ENCODE assay signal across 9 cellular contexts in the genomic region with DNA sequence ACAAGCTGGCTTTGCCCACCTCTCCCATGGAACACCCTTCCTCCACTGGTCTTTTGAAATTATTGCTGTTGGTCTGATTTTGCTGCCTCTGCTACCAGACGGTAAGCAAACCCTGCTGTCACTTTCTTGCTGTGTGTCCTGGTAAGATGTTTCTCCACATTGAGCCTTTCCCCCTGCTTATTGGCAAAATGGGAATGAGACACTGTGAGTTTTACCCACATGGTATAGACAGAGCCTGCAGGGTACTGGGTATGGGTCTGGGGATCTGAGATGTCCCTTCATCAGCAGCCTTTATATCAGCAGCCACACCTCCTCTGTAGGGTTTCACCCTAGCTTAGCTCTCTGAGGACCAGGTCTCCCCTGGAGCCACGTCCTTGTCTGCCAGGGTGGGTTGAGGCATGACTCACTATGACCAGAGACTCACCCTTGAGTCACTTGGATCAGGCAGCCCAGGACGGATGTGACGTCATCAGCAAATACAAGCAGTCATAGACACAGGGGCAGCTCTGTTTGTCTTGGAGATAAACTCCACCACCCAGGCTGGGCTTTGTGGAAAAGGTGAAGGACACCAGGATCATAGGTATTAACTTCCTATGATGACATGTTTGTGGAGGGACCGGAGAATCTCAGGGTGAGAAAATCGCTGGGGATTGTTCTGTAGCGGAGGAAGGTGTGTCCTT. TPM values are rescaled to one million over a fixed set of nuclear protein-coding genes. Genes with fewer than 3 reads are reported as not detected.
DNase-seq lines count a peak whose midpoint lies in the region; ATAC-seq, FAIRE-seq and TF ChIP-seq lines count a peak whose summit lies in the region.
"Had no signal": no experiment of that assay in that cellular context is flagged by ENCODE, and none has a peak within 500 bp of the region (broad histone marks: within the 10 kb centered on the region; RNA-seq: fewer than 3 reads in every experiment).

No MANE protein-coding gene starts in this region.

- no peaks in the 10 kb centered on the region for H3K36me3 ChIP-seq in keratinocyte (ENCODE audit: control insufficient read depth in 2 of 2, extremely low read depth in 1 of 2, insufficient read depth in 2 of 2, low read length in 2 of 2)

- no peaks in the 10 kb centered on the region for H3K27me3 Mint-ChIP-seq in activated CD4-positive, alpha-beta memory T cell treated with anti-CD3 and anti-CD28 coated beads, Interleukin-2, amount 10 ng/mL, durations not matched to agents 7 days and 5 days
- no peaks in the 10 kb centered on the region for H3K27me3 Mint-ChIP-seq in activated T-helper 2 cell treated with anti-CD3 and anti-CD28 coated beads, Interferon-gamma antibody, Interleukin-2, Interleukin-4, amounts not matched to agents 10 μg/mL and 5 μg/mL and 100 μg/mL, durations not matched to agents 14 hours and 24 hours and 36 hours (ENCODE audit: low read depth)
- H3K27me3 Mint-ChIP-seq: activated naive CD8-positive, alpha-beta T cell treated with anti-CD3 and anti-CD28 coated beads, Interleukin-2, amount 10 ng/mL, durations not matched to agents 7 days and 5 days had no signal

- no peak overlapping the region for H3K4me3 Mint-ChIP-seq in activated CD4-positive, alpha-beta memory T cell treated with anti-CD3 and anti-CD28 coated beads, Interleukin-2, amount 10 ng/mL, durations not matched to agents 7 days and 5 days
- H3K4me3 Mint-ChIP-seq in activated T-helper 2 cell treated with anti-CD3 and anti-CD28 coated beads, Interferon-gamma antibody, Interleukin-2, Interleukin-4, amounts not matched to agents 10 μg/mL and 5 μg/mL and 100 μg/mL, durations not matched to agents 14 hours and 24 hours and 36 hours (ENCODE audit: low read depth): no peak overlapping the region
- H3K4me3 Mint-ChIP-seq: activated naive CD8-positive, alpha-beta T cell treated with anti-CD3 and anti-CD28 coated beads, Interleukin-2, amount 10 ng/mL, durations not matched to agents 7 days and 5 days had no signal

- no peaks in the 10 kb centered on the region for H4K20me1 ChIP-seq in keratinocyte (ENCODE audit: control insufficient read depth, extremely low read depth, insufficient read depth, low read length)

- FAIRE-seq in keratinocyte (lab: Jason Lieb, UNC): peak; percentile 98

- TF ChIP-seq CTCF in keratinocyte (optimal IDR thresholded peaks at IDR 0.05 in 1 of 3, IDR thresholded peaks at IDR 0.05 in 1 of 3, conservative IDR thresholded peaks at IDR 0.05 in 1 of 3; ENCODE audit: extremely low read depth in 1 of 3, insufficient read depth in 2 of 3, low read length in 3 of 3): no peak
- no peak for TF ChIP-seq CTCF in GM13977 (IDR thresholded peaks at IDR 0.05; ENCODE audit: extremely low read depth, insufficient read depth, missing control alignments)

- no peaks in the 10 kb centered on the region for H3K79me2 ChIP-seq in keratinocyte (ENCODE audit: control insufficient read depth, insufficient read depth, low read length)

- peak overlapping the region; percentile 74 for H3K4me2 ChIP-seq in keratinocyte (ENCODE audit: control insufficient read depth, extremely low read depth, insufficient read depth, low read depth, low read length)

- POLR2A ChIA-PET in activated CD4-positive, alpha-beta memory T cell treated with anti-CD3 and anti-CD28 coated beads, Interleukin-2, amount 10 ng/mL, durations not matched to agents 7 days and 5 days (lab: Charles Lee): no interaction called here

- intact Hi-C loops in activated T-helper 2 cell treated with anti-CD3 and anti-CD28 coated beads, Interferon-gamma antibody, Interleukin-2, Interleukin-4, amounts not matched to agents 10 μg/mL and 5 μg/mL and 100 μg/mL, durations not matched to agents 14 hours and 24 hours and 36 hours (cut with micrococcal nuclease): no loop called here

- H3K27ac Mint-ChIP-seq in activated CD4-positive, alpha-beta memory T cell treated with anti-CD3 and anti-CD28 coated beads, Interleukin-2, amount 10 ng/mL, durations not matched to agents 7 days and 5 days: no peak overlapping the region
- no peak overlapping the region for H3K27ac Mint-ChIP-seq in activated T-helper 2 cell treated with anti-CD3 and anti-CD28 coated beads, Interferon-gamma antibody, Interleukin-2, Interleukin-4, amounts not matched to agents 10 μg/mL and 5 μg/mL and 100 μg/mL, durations not matched to agents 14 hours and 24 hours and 36 hours
- H3K27ac Mint-ChIP-seq: activated naive CD8-positive, alpha-beta T cell treated with anti-CD3 and anti-CD28 coated beads, Interleukin-2, amount 10 ng/mL, durations not matched to agents 7 days and 5 days had no signal

- H3K4me1 ChIP-seq in keratinocyte (ENCODE audit: control insufficient read depth, extremely low read depth, insufficient read depth, low read length): peaks cover 26% of the 10 kb centered on the region

- H3K4me3 ChIP-seq in keratinocyte (ENCODE audit: control insufficient read depth in 2 of 3, extremely low read depth in 1 of 3, insufficient read depth in 2 of 3, low read depth in 1 of 3, low read length in 3 of 3): peak overlapping the region in 1 of 3 experiments; percentile 50

- no peaks in the 10 kb centered on the region for H3K9me3 ChIP-seq in keratinocyte (ENCODE audit: control insufficient read depth, low read depth, low read length)

- peak overlapping the region; percentile 81 for H3K27ac ChIP-seq in keratinocyte (ENCODE audit: control insufficient read depth, insufficient read depth, low read length)

- H3K9ac ChIP-seq in keratinocyte (ENCODE audit: control insufficient read depth, extremely low read depth, insufficient read depth, low read length): peak overlapping the region; percentile 2

- in situ Hi-C loops in GM13977 (cut with MboI; ENCODE audit: low pct_unique_long_range_greater_than_20kb, low sequenced_read_pairs, unreplicated experiment): loop anchor here (10.0 kb wide), 1 partner anchor 104 kb away; no protein-coding TSS in a partner anchor

- H3K4me1 Mint-ChIP-seq in activated CD4-positive, alpha-beta memory T cell treated with anti-CD3 and anti-CD28 coated beads, Interleukin-2, amount 10 ng/mL, durations not matched to agents 7 days and 5 days: peaks cover 7% of the 10 kb centered on the region
- peaks cover 5% of the 10 kb centered on the region for H3K4me1 Mint-ChIP-seq in activated T-helper 2 cell treated with anti-CD3 and anti-CD28 coated beads, Interferon-gamma antibody, Interleukin-2, Interleukin-4, amounts not matched to agents 10 μg/mL and 5 μg/mL and 100 μg/mL, durations not matched to agents 14 hours and 24 hours and 36 hours (ENCODE audit: low read depth)

- ATAC-seq in HG03135 (IDR thresholded peaks at IDR 0.05; ENCODE audit: unreplicated experiment): no peak
- no peak for ATAC-seq in HG03159 (IDR thresholded peaks at IDR 0.05; ENCODE audit: unreplicated experiment)

- dilution Hi-C loops in keratinocyte (cut with MboI; ENCODE audit: extremely low pct_ligation_motif_present, low sequenced_read_pairs): no loop called here

- peak overlapping the region; percentile 41 for H2AFZ ChIP-seq in keratinocyte (ENCODE audit: control insufficient read depth, low read length)

- CTCF ChIA-PET in activated CD4-positive, alpha-beta memory T cell treated with anti-CD3 and anti-CD28 coated beads, Interleukin-2, amount 10 ng/mL, durations not matched to agents 7 days and 5 days (lab: Charles Lee): interaction anchor here (1.2 kb wide), 1 partner anchor 327 kb away, joined by 3 read pairs; no protein-coding TSS in a partner anchor

- no peaks in the 10 kb centered on the region for H3K36me3 Mint-ChIP-seq in activated CD4-positive, alpha-beta memory T cell treated with anti-CD3 and anti-CD28 coated beads, Interleukin-2, amount 10 ng/mL, durations not matched to agents 7 days and 5 days (ENCODE audit: low read depth)
- H3K36me3 Mint-ChIP-seq in activated T-helper 2 cell treated with anti-CD3 and anti-CD28 coated beads, Interferon-gamma antibody, Interleukin-2, Interleukin-4, amounts not matched to agents 10 μg/mL and 5 μg/mL and 100 μg/mL, durations not matched to agents 14 hours and 24 hours and 36 hours (ENCODE audit: low read depth): no peaks in the 10 kb centered on the region
- H3K36me3 Mint-ChIP-seq: activated naive CD8-positive, alpha-beta T cell treated with anti-CD3 and anti-CD28 coated beads, Interleukin-2, amount 10 ng/mL, durations not matched to agents 7 days and 5 days had no signal

- no peaks in the 10 kb centered on the region for H3K9me1 ChIP-seq in keratinocyte (ENCODE audit: control insufficient read depth, extremely low read depth, insufficient read depth, low read length)

- no peaks in the 10 kb centered on the region for H3K27me3 ChIP-seq in keratinocyte (ENCODE audit: control insufficient read depth, extremely low read depth, insufficient read depth, low read length)

- peak; percentile 77 for DNase-seq in 8988T
- DNase-seq in H4 (ENCODE audit: low spot score): peak; percentile 98
- peak; percentile 46 for DNase-seq in activated CD4-positive, alpha-beta memory T cell treated with anti-CD3 and anti-CD28 coated beads, Interleukin-2, amount 10 ng/mL, durations not matched to agents 7 days and 5 days
- peak; percentile 96 for DNase-seq in keratinocyte (ENCODE audit: low read depth, low spot score)
- no peak for DNase-seq in GM13977 (ENCODE audit: low spot score)
- DNase-seq in activated T-helper 2 cell treated with anti-CD3 and anti-CD28 coated beads, Interferon-gamma antibody, Interleukin-2, Interleukin-4, amounts not matched to agents 10 μg/mL and 5 μg/mL and 100 μg/mL, durations not matched to agents 14 hours and 24 hours and 36 hours (ENCODE audit: low spot score): no peak
- DNase-seq: activated naive CD8-positive, alpha-beta T cell treated with anti-CD3 and anti-CD28 coated beads, Interleukin-2, amount 10 ng/mL, durations not matched to agents 7 days and 5 days had no signal

- no peaks in the 10 kb centered on the region for H3K9me3 Mint-ChIP-seq in activated CD4-positive, alpha-beta memory T cell treated with anti-CD3 and anti-CD28 coated beads, Interleukin-2, amount 10 ng/mL, durations not matched to agents 7 days and 5 days
- no peaks in the 10 kb centered on the region for H3K9me3 Mint-ChIP-seq in activated T-helper 2 cell treated with anti-CD3 and anti-CD28 coated beads, Interferon-gamma antibody, Interleukin-2, Interleukin-4, amounts not matched to agents 10 μg/mL and 5 μg/mL and 100 μg/mL, durations not matched to agents 14 hours and 24 hours and 36 hours
- H3K9me3 Mint-ChIP-seq: activated naive CD8-positive, alpha-beta T cell treated with anti-CD3 and anti-CD28 coated beads, Interleukin-2, amount 10 ng/mL, durations not matched to agents 7 days and 5 days had no signal

RNA-seq across cellular contexts. Expression of a gene that starts 17.9 kb away (rescaled TPM):
- 22.5 and 23.8 TPM in 2 replicates for total RNA-seq in H4 (2014; rRNA removed; shearing (Covaris generic))
- total RNA-seq in activated CD4-positive, alpha-beta memory T cell treated with anti-CD3 and anti-CD28 coated beads, Interleukin-2, amount 10 ng/mL, durations not matched to agents 7 days and 5 days: under 1 TPM; 0.65 to 0.68 TPM
- polyA plus RNA-seq in keratinocyte: 38.7 to 49.0 TPM (median 41.7 TPM) in 3 replicates
- polyA plus RNA-seq in keratinocyte (2011; ENCODE audit: low read depth): 73.3 TPM
- polyA plus RNA-seq in keratinocyte (2011; cell fraction: cytosol; rRNA removed): 45.4 and 52.2 TPM in 2 replicates
- polyA plus RNA-seq in keratinocyte (2011; cell fraction: nucleus; rRNA removed): 86.6 and 102 TPM in 2 replicates
- polyA plus RNA-seq in keratinocyte (2012; ENCODE audit: low replicate concordance): 35.6 and 40.3 TPM in 2 replicates
- 39.6 to 50.3 TPM (median 42.2 TPM) in 3 replicates for polyA minus RNA-seq in keratinocyte
- polyA minus RNA-seq in keratinocyte (2011; cell fraction: cytosol; rRNA and poly(A)+ RNA removed): 33.2 TPM
- polyA minus RNA-seq in keratinocyte (2011; cell fraction: nucleus; rRNA and poly(A)+ RNA removed): 34.5 and 47.5 TPM in 2 replicates
- total RNA-seq in activated T-helper 2 cell treated with anti-CD3 and anti-CD28 coated beads, Interferon-gamma antibody, Interleukin-2, Interleukin-4, amounts not matched to agents 10 μg/mL and 5 μg/mL and 100 μg/mL, durations not matched to agents 14 hours and 24 hours and 36 hours: 1.9 TPM in 2 replicates

Comparison
In these comparisons a context has a peak if more than half of its experiments do, and no peak if none do; other contexts are left out.
1. DNase-seq: peak in 8988T (single experiment), H4 (single experiment), activated CD4-positive, alpha-beta memory T cell treated with anti-CD3 and anti-CD28 coated beads, Interleukin-2, amount 10 ng/mL, durations not matched to agents 7 days and 5 days (single experiment) and keratinocyte (single experiment); none in GM13977 (single experiment) and activated T-helper 2 cell treated with anti-CD3 and anti-CD28 coated beads, Interferon-gamma antibody, Interleukin-2, Interleukin-4, amounts not matched to agents 10 μg/mL and 5 μg/mL and 100 μg/mL, durations not matched to agents 14 hours and 24 hours and 36 hours (single experiment).